In the genomic region with DNA sequence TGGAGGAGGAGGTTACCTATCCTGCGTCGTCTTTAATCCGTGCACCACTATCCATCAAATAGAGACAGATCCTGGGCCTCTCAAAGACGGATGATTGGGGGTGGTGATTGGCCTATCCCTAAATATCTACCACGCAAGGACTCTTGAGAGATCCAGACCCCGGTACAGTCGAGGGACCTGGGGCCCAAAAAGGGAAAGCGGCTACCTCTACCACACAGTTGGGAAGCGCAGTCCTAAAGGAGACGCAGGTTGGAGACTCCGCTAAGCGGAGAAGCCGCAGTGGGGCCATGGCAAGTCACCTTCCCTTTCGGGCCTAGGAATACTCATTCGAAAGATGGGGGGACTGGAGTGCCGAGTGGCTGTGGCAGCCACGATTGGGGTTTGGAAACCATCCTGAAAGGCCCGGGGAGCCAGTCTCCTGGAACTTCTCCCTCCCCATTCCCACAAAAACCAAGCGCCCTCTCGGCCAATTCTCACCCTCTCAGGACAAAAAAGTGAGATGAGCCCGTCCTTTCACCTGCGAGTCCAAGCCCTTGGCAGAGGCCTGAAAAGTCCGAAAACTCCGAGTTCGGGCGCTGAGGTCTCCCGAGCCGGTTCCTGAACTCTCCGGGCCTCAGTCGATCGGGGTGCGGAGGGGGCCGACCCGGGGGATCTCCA, we compare ENCODE assay signal across 12 cellular contexts. TPM values are rescaled to one million over a fixed set of nuclear protein-coding genes. Genes with fewer than 3 reads are reported as not detected.
DNase-seq lines count a peak whose midpoint lies in the region; ATAC-seq and TF ChIP-seq lines count a peak whose summit lies in the region.
"Had no signal": no experiment of that assay in that cellular context is flagged by ENCODE, and none has a peak within 500 bp of the region (broad histone marks: within the 10 kb centered on the region; RNA-seq: fewer than 3 reads in every experiment).

No MANE protein-coding gene starts in this region.

- H3K4me1 Mint-ChIP-seq in activated CD4-positive, alpha-beta T cell treated with anti-CD3 and anti-CD28 coated beads, Interleukin-2, amount 10 ng/mL, durations not matched to agents 7 days and 5 days: peaks cover 30% of the 10 kb centered on the region
- peaks cover 13% of the 10 kb centered on the region for H3K4me1 Mint-ChIP-seq in T-helper 17 cell

- no peak for ATAC-seq in T-helper 17 cell

- H3K27me3 ChIP-seq in iPS-18a (ENCODE audit: control insufficient read depth, insufficient read depth, low read length): peaks cover 100% of the 10 kb centered on the region
- peaks cover 64 to 100% (median 100%) of the 10 kb centered on the region in 3 donors for H3K27me3 ChIP-seq in stomach

- WGBS in stomach, 5 donors: 4 to 6% (median 5%) methylated on average over 29 to 34 of the region's 34 CpGs

- CTCF ChIA-PET in activated CD4-positive, alpha-beta T cell treated with anti-CD3 and anti-CD28 coated beads, Interleukin-2, amount 10 ng/mL, durations not matched to agents 7 days and 5 days (lab: Charles Lee): no interaction called here

- POLR2A ChIA-PET in activated CD4-positive, alpha-beta T cell treated with anti-CD3 and anti-CD28 coated beads, Interleukin-2, amount 10 ng/mL, durations not matched to agents 7 days and 5 days (lab: Charles Lee): no interaction called here

- H3K9me3 ChIP-seq in T-helper 17 cell (ENCODE audit: control insufficient read depth, low read length, poor library complexity, severe bottlenecking) (peaks cover 4% of the 10 kb centered on the region), iPS-18a (ENCODE audit: control insufficient read depth, low read depth, low read length) (no peaks in the 10 kb centered on the region), stomach (peaks cover 0 to 18% (median 0%) of the 10 kb centered on the region in 4 donors)

- peaks cover 83% of the 10 kb centered on the region for H3K27me3 Mint-ChIP-seq in activated CD4-positive, alpha-beta T cell treated with anti-CD3 and anti-CD28 coated beads, Interleukin-2, amount 10 ng/mL, durations not matched to agents 7 days and 5 days
- peaks cover 66% of the 10 kb centered on the region for H3K27me3 Mint-ChIP-seq in T-helper 17 cell

- TF ChIP-seq POLR2A in stomach (IDR thresholded peaks at IDR 0.05): no peak

- no peak for TF ChIP-seq EP300 in stomach (IDR thresholded peaks at IDR 0.05)

- no peaks in the 10 kb centered on the region for H3K9me3 Mint-ChIP-seq in activated CD4-positive, alpha-beta T cell treated with anti-CD3 and anti-CD28 coated beads, Interleukin-2, amount 10 ng/mL, durations not matched to agents 7 days and 5 days

- intact Hi-C loops in stomach (cut with DNase I; ENCODE audit: low total_unique reads): no loop called here

- H3K27ac ChIP-seq in iPS-18a (ENCODE audit: low read length): no peak overlapping the region
- no peak overlapping the region for H3K27ac ChIP-seq in stomach

- H3K36me3 ChIP-seq in iPS-18a (ENCODE audit: control insufficient read depth, low read depth, low read length): no peaks in the 10 kb centered on the region
- no peaks in the 10 kb centered on the region for H3K36me3 ChIP-seq in stomach

- no peak overlapping the region for H3K9ac ChIP-seq in iPS-18a (ENCODE audit: low read length)

- peak overlapping the region; percentile 40 for H3K4me3 ChIP-seq in iPS-18a (ENCODE audit: low read length)
- peak overlapping the region; percentile 35 to 58 (median 48) for H3K4me3 ChIP-seq in stomach

- DNase-seq in activated CD4-positive, alpha-beta T cell treated with anti-CD3 and anti-CD28 coated beads, Interleukin-2, amount 10 ng/mL, durations not matched to agents 7 days and 5 days: no peak
- no peak for DNase-seq in activated CD4-positive, alpha-beta T cell treated with anti-CD3 and anti-CD28 coated beads, Interleukin-2, amount 50 U/mL, for 1 hour
- DNase-seq in T-helper 17 cell: no peak
- DNase-seq in stomach: no peak
- DNase-seq in COLO829 (ENCODE audit: low spot score): no peak
- no peak for DNase-seq in NCI-H524 (lab: John Stamatoyannopoulos, UW)
- no peak for DNase-seq in NCI-H2081 treated with DMSO at 0.1 percent for 48 hours (lab: John Stamatoyannopoulos, UW)
- DNase-seq: MV-4-11, NCI-H69, T-helper 2 cell had no signal

- TF ChIP-seq CTCF in stomach (IDR thresholded peaks at IDR 0.05): no peak

- H3K4me1 ChIP-seq in iPS-18a (ENCODE audit: control insufficient read depth, low read depth, low read length) (peaks cover 11% of the 10 kb centered on the region), stomach (peaks cover 25 to 61% (median 47%) of the 10 kb centered on the region in 4 donors)

- peak overlapping the region; percentile 46 for H3K27ac Mint-ChIP-seq in activated CD4-positive, alpha-beta T cell treated with anti-CD3 and anti-CD28 coated beads, Interleukin-2, amount 10 ng/mL, durations not matched to agents 7 days and 5 days
- no peak overlapping the region for H3K27ac Mint-ChIP-seq in T-helper 17 cell

- peaks cover 5% of the 10 kb centered on the region for H3K36me3 Mint-ChIP-seq in activated CD4-positive, alpha-beta T cell treated with anti-CD3 and anti-CD28 coated beads, Interleukin-2, amount 10 ng/mL, durations not matched to agents 7 days and 5 days (ENCODE audit: low read depth)
- peaks cover 5% of the 10 kb centered on the region for H3K36me3 Mint-ChIP-seq in T-helper 17 cell (ENCODE audit: low read depth)

- peak overlapping the region; percentile 41 for H3K4me3 Mint-ChIP-seq in activated CD4-positive, alpha-beta T cell treated with anti-CD3 and anti-CD28 coated beads, Interleukin-2, amount 10 ng/mL, durations not matched to agents 7 days and 5 days
- H3K4me3 Mint-ChIP-seq in T-helper 17 cell: peak overlapping the region; percentile 68

RNA-seq across cellular contexts. Expression of gene FOXE1, which starts 0.5 kb away (rescaled TPM):
- under 1 TPM in 1 of 2 experiments, not detected in 1; 0.05 TPM for total RNA-seq in activated CD4-positive, alpha-beta T cell treated with anti-CD3 and anti-CD28 coated beads, Interleukin-2, amount 10 ng/mL, durations not matched to agents 7 days and 5 days
- total RNA-seq in T-helper 17 cell: under 1 TPM in 1 of 2 donors, not detected in 1; 0.08 TPM
- total RNA-seq in stomach: 1 to 10 TPM in 1 of 5 donors, not detected in 4; 8.0 TPM
- 1 to 10 TPM in 1 of 3 donors, not detected in 2; 1.9 TPM for polyA plus RNA-seq in stomach
- total RNA-seq: cerebellum had no signal
